In genomic region chr6:16505711-16506362, GRCh38 we compare ENCODE assay signal across 10 cellular contexts.
DNase-seq lines count a peak whose midpoint lies in the region; ATAC-seq and TF ChIP-seq lines count a peak whose summit lies in the region.
"Had no signal": no experiment of that assay in that cellular context is flagged by ENCODE, and none has a peak within 500 bp of the region (broad histone marks: within the 10 kb centered on the region; RNA-seq: fewer than 3 reads in every experiment).

No MANE protein-coding gene starts in this region.

- peaks cover 4% of the 10 kb centered on the region for H3K79me2 ChIP-seq in hepatocyte

- H3K4me2 ChIP-seq in hepatocyte: peak overlapping the region; percentile 32

- H3K4me3 ChIP-seq in astrocyte of the cerebellum (ENCODE audit: low read depth, low read length) (no peak overlapping the region), hepatocyte (no peak overlapping the region), uterus (no peak overlapping the region), Peyer's patch (no peak overlapping the region)
- H3K4me3 ChIP-seq: breast epithelium had no signal

- TF ChIP-seq CTCF in astrocyte of the cerebellum (IDR thresholded peaks at IDR 0.05; ENCODE audit: low read depth, low read length, missing control alignments): no peak
- TF ChIP-seq CTCF in hepatocyte (IDR thresholded peaks at IDR 0.05; ENCODE audit: poor library complexity): peak; percentile 20
- TF ChIP-seq CTCF in uterus (IDR thresholded peaks at IDR 0.05): peak in 3 of 4 experiments; percentile 13 to 22 (median 15)
- no peak for TF ChIP-seq CTCF in GM10266 (IDR thresholded peaks at IDR 0.05; ENCODE audit: control insufficient read depth, insufficient read depth, low read depth, missing control alignments)
- TF ChIP-seq CTCF in Peyer's patch (IDR thresholded peaks at IDR 0.05): no peak

- H3K36me3 ChIP-seq in hepatocyte (replicated peaks; ENCODE audit: insufficient read depth, low read depth) (no peaks in the 10 kb centered on the region), uterus (no peaks in the 10 kb centered on the region), Peyer's patch (no peaks in the 10 kb centered on the region)
- H3K36me3 ChIP-seq: breast epithelium had no signal

- H3K9me2 ChIP-seq in hepatocyte (replicated peaks; ENCODE audit: insufficient read depth): no peaks in the 10 kb centered on the region

- no peak overlapping the region for H2AFZ ChIP-seq in hepatocyte

- H4K20me1 ChIP-seq in hepatocyte (ENCODE audit: insufficient read depth, poor library complexity, severe bottlenecking): no peaks in the 10 kb centered on the region

- intact Hi-C loops in Right ventricle myocardium inferior (cut with DNase I): loop anchor here (10.0 kb wide), 1 partner anchor 459 kb away; no protein-coding TSS in a partner anchor
- intact Hi-C loops in cardiac septum (cut with DNase I): loop anchor here (5.0 kb wide), 1 partner anchor 169 kb away; no protein-coding TSS in a partner anchor
- intact Hi-C loops in uterus (cut with DNase I; ENCODE audit: low total_unique reads): no loop called here

- no peak for DNase-seq in Right ventricle myocardium inferior (ENCODE audit: missing footprints)
- DNase-seq in cardiac septum (ENCODE audit: low spot score): no peak
- peak; percentile 59 for DNase-seq in astrocyte of the cerebellum (ENCODE audit: low read depth)
- DNase-seq in hepatocyte (ENCODE audit: low spot score): peak; percentile 59
- peak; percentile 59 to 74 for DNase-seq in uterus
- no peak for DNase-seq in 8988T
- no peak for DNase-seq in GM10266 (ENCODE audit: extremely low spot score)
- no peak for DNase-seq in Peyer's patch
- DNase-seq: NCI-H187 had no signal

- TF ChIP-seq POLR2A in uterus (IDR thresholded peaks at IDR 0.05) (no peak), Peyer's patch (IDR thresholded peaks at IDR 0.05) (no peak)

- H3K27ac ChIP-seq in hepatocyte (peak overlapping the region; percentile 69), uterus (peak overlapping the region; percentile 69 to 78), Peyer's patch (no peak overlapping the region)
- H3K27ac ChIP-seq: breast epithelium had no signal

- peaks cover 8% of the 10 kb centered on the region for H3K4me1 ChIP-seq in hepatocyte (ENCODE audit: insufficient read depth)
- peaks cover 0 to 19% of the 10 kb centered on the region in 2 donors for H3K4me1 ChIP-seq in uterus
- peaks cover 0 to 5% (median 2%) of the 10 kb centered on the region in 4 donors for H3K4me1 ChIP-seq in Peyer's patch
- H3K4me1 ChIP-seq: breast epithelium had no signal

- H3K27me3 ChIP-seq in hepatocyte: no peaks in the 10 kb centered on the region
- no peaks in the 10 kb centered on the region for H3K27me3 ChIP-seq in uterus
- no peaks in the 10 kb centered on the region for H3K27me3 ChIP-seq in Peyer's patch
- H3K27me3 ChIP-seq: breast epithelium had no signal

- in situ Hi-C loops in astrocyte of the cerebellum (cut with HindIII; ENCODE audit: low sequenced_read_pairs): loop anchor here (25.0 kb wide), 1 partner anchor 256 kb away; the partner anchor contains the start of gene ATXN1

- H3K9me3 ChIP-seq in hepatocyte (ENCODE audit: low read depth) (no peaks in the 10 kb centered on the region), uterus (no peaks in the 10 kb centered on the region), Peyer's patch (no peaks in the 10 kb centered on the region)
- H3K9me3 ChIP-seq: breast epithelium had no signal

- WGBS in hepatocyte (ENCODE audit: low lambda C conversion rate, missing lambda C conversion rate): 73% methylated on average over 9 of the region's 9 CpGs

- ATAC-seq in Right ventricle myocardium inferior: peak; percentile 57

Comparison
In these comparisons a context has a peak if more than half of its experiments do, and no peak if none do; other contexts are left out.
1. DNase-seq: peak in astrocyte of the cerebellum (single experiment), hepatocyte (single experiment) and uterus (2 of 2); none in Right ventricle myocardium inferior (single experiment), cardiac septum (single experiment), 8988T (single experiment), GM10266 (single experiment) and Peyer's patch (0 of 3).
2. CTCF ChIP-seq: peak in hepatocyte (single experiment) and uterus (3 of 4); none in astrocyte of the cerebellum (single experiment), GM10266 (single experiment) and Peyer's patch (0 of 6).
3. H3K27ac ChIP-seq: peak in hepatocyte (single experiment) and uterus (2 of 2); none in Peyer's patch (0 of 4).